In the genomic region with DNA sequence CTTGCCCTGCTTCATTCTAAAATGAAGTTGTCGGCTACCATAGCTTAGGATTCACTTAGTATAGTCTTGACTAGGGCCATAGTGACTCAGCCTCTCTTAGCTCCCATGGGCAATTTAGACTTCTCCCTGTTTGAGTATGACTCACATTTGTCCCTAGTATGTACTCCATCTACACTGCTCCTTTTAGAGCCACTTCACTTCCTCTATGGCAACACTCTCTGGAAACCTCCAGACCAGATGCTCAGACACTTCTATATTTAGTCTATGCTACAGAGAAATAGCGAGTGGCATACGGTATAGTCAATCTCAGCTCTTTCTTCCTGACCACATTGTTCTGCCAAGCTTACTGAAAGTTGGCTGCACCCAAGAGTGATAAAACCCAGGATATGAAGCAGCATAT, we compare ENCODE assay signal across 8 cellular contexts. TPM values are rescaled to one million over a fixed set of nuclear protein-coding genes. Genes with fewer than 3 reads are reported as not detected.
A peak's percentile ranks its signal among the peaks of the same experiment; 100 is the strongest.
DNase-seq lines count a peak whose midpoint lies in the region; ATAC-seq lines count a peak whose summit lies in the region.

No MANE protein-coding gene starts in this region.

- ATAC-seq in sciatic nerve = peak; percentile 81
- ATAC-seq in GM21529 (IDR thresholded peaks at IDR 0.05; ENCODE audit: unreplicated experiment) = no peak

- DNase-seq in HCEC 1CT (peak; percentile 68), SIG-M5 treated with dmso at 0.1 percent for 504 hours (lab: John Stamatoyannopoulos, UW; ENCODE audit: unreplicated experiment) (peak; percentile 94), fibroblast of the conjunctiva (ENCODE audit: low read depth) (peak; percentile 17), sciatic nerve (ENCODE audit: low spot score) (no peak), GF-D8 (lab: John Stamatoyannopoulos, UW) (no peak), NCI-H1092 (lab: John Stamatoyannopoulos, UW) (no peak)
- DNase-seq in activated CD4-positive, alpha-beta T cell treated with anti-CD3 and anti-CD28 coated beads, Interleukin-2, amount 50 U/mL, for 4 hours = no peak

- intact Hi-C loops in sciatic nerve (cut with DNase I) = no loop called here

RNA-seq across cellular contexts. Expression of a gene that starts 11.2 kb away (rescaled TPM):
- total RNA-seq in sciatic nerve = not detected

RNA-seq across cellular contexts. Expression of a gene that starts 44.6 kb away (rescaled TPM):
- total RNA-seq in sciatic nerve = not detected

Comparison
In these comparisons a context has a peak if more than half of its experiments do, and no peak if none do; other contexts are left out.
1. DNase-seq: peak in HCEC 1CT (single experiment), SIG-M5 treated with dmso at 0.1 percent for 504 hours (single experiment) and fibroblast of the conjunctiva (single experiment); none in sciatic nerve (single experiment), activated CD4-positive, alpha-beta T cell treated with anti-CD3 and anti-CD28 coated beads, Interleukin-2, amount 50 U/mL, for 4 hours (0 of 2), GF-D8 (single experiment) and NCI-H1092 (single experiment).